19 cellular contexts compared by ENCODE assay signal in the genomic region with DNA sequence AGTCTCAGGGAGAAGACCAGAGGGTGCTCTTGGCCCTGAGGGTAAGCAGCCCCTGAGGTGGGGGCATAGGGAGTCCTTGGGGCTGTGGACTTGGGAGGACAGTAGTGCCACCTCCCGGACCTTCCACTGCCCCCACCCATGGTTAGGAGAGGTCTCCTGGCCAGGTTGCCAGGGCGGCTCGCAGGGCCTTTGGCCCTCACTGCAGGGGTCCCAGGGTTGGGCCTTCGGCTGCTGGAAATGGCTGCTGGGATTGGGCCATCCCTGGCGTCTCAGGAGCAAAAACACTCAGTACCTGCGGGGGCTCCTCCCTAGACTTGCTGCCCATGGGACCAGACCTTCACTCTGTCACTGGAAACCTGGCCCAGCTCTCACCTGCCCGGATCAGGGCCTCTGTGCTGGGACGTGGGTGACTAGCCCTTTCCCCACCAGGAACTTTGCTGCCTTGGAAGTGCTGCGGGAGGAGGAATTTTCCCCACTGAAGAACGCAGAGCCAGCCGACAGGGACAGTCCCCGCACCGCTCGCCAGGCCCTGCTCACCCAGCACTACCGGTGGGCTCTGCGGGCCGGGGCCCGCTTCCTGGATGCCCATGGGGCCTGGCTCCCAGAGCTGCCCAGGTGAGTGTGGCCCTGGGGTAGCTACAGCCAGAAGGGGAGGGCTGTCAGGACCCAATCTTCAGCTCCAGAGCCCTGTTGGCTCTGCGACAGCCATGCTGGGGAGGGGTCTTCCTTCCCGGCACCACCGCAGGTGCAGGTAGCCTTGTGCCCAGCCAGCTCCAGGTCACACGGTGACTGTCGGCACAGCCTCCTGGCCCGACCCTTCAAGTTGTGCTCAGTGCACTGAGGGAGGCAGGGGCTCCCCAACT. TPM values are rescaled to one million over a fixed set of nuclear protein-coding genes. Genes with fewer than 3 reads are reported as not detected.
"Had no signal": no experiment of that assay in that cellular context is flagged by ENCODE, and none has a peak within 500 bp of the region (broad histone marks: within the 10 kb centered on the region; RNA-seq: fewer than 3 reads in every experiment).

No MANE protein-coding gene starts in this region.

- H3K9me3 ChIP-seq: adrenal gland, colonic mucosa, esophagus squamous epithelium, psoas muscle, sigmoid colon, spleen had no signal

- FAIRE-seq: endothelial cell of umbilical vein had no signal

- ATAC-seq: activated CD8-positive, alpha-beta memory T cell treated with anti-CD3 and anti-CD28 coated beads, Interleukin-2, amount 10 ng/mL, durations not matched to agents 7 days and 5 days; left ventricle myocardium superior; psoas muscle had no signal

- H3K27me3 Mint-ChIP-seq: activated CD8-positive, alpha-beta memory T cell treated with anti-CD3 and anti-CD28 coated beads, Interleukin-2, amount 10 ng/mL, durations not matched to agents 7 days and 5 days; activated naive CD4-positive, alpha-beta T cell treated with anti-CD3 and anti-CD28 coated beads, Interleukin-2, amount 50 U/mL, for 24 hours had no signal

- H3K27ac Mint-ChIP-seq: activated CD8-positive, alpha-beta memory T cell treated with anti-CD3 and anti-CD28 coated beads, Interleukin-2, amount 10 ng/mL, durations not matched to agents 7 days and 5 days; activated naive CD4-positive, alpha-beta T cell treated with anti-CD3 and anti-CD28 coated beads, Interleukin-2, amount 50 U/mL, for 24 hours; nephron progenitor cell; T-helper 1 cell treated with Interleukin-12 subunit alpha and Interleukin-12 subunit beta and Interleukin-4 antibody, amounts not matched to agents 30 μg/mL and 1 μg/mL, for 36 hours had no signal

- H3K27me3 ChIP-seq: adrenal gland, colonic mucosa, esophagus squamous epithelium had no signal

- H3K27ac ChIP-seq: adrenal gland, colonic mucosa, esophagus squamous epithelium, psoas muscle, sigmoid colon, spleen had no signal

- H3K9me3 Mint-ChIP-seq: activated naive CD4-positive, alpha-beta T cell treated with anti-CD3 and anti-CD28 coated beads, Interleukin-2, amount 50 U/mL, for 24 hours; nephron progenitor cell; T-helper 1 cell treated with Interleukin-12 subunit alpha and Interleukin-12 subunit beta and Interleukin-4 antibody, amounts not matched to agents 30 μg/mL and 1 μg/mL, for 36 hours had no signal

- H3K36me3 ChIP-seq: colonic mucosa had no signal

- H3K4me3 ChIP-seq: adrenal gland, colonic mucosa, esophagus squamous epithelium, psoas muscle, sigmoid colon, spleen had no signal

- H3K36me3 Mint-ChIP-seq: activated naive CD4-positive, alpha-beta T cell treated with anti-CD3 and anti-CD28 coated beads, Interleukin-2, amount 50 U/mL, for 24 hours had no signal

- DNase-seq: activated CD4-positive, alpha-beta T cell treated with anti-CD3 and anti-CD28 coated beads, Interleukin-2, amount 50 U/mL, for 1 hour; activated CD8-positive, alpha-beta memory T cell treated with anti-CD3 and anti-CD28 coated beads, Interleukin-2, amount 10 ng/mL, durations not matched to agents 7 days and 5 days; activated T-cell treated with anti-CD3 and anti-CD28 coated beads, Interleukin-2, amount 50 U/mL, for 1 hour; adrenal gland; caudate nucleus; colonic mucosa; esophagus squamous epithelium; hypothalamus; kidney glomerular epithelial cell; left ventricle myocardium superior; mesenchymal stem cell; nephron progenitor cell; psoas muscle; sigmoid colon; spleen had no signal

- H3K4me3 Mint-ChIP-seq: nephron progenitor cell had no signal

RNA-seq across cellular contexts. Expression of a gene that starts 26.6 kb away (rescaled TPM):
- total RNA-seq: activated CD8-positive, alpha-beta memory T cell treated with anti-CD3 and anti-CD28 coated beads, Interleukin-2, amount 10 ng/mL, durations not matched to agents 7 days and 5 days; endothelial cell of umbilical vein; fibroblast of villous mesenchyme had no signal
- polyA plus RNA-seq: endothelial cell of umbilical vein had no signal
